Comparison of ENCODE assay signal across 6 cellular contexts in the genomic region with DNA sequence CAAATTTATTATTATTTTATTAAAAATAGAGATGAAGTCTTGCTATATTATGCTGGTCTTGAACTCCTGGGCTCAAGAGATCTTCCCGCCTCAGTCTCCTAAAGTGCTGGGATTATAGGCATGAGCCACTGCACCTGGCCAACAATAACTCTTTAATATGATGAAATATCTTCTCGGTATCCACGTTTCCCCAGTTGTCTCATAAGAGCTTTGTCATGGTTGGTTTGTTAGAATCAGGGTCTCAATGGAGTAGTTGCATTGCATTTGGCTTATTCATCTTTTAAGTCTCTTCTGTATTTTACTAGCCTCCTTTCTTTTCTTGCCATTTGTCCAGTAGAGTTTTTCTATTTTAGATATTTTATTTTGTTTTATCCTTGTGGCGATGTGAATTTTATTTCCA. TPM values are rescaled to one million over a fixed set of nuclear protein-coding genes. Genes with fewer than 3 reads are reported as not detected.
"Had no signal": no experiment of that assay in that cellular context is flagged by ENCODE, and none has a peak within 500 bp of the region (broad histone marks: within the 10 kb centered on the region; RNA-seq: fewer than 3 reads in every experiment).

No MANE protein-coding gene starts in this region.

- H3K4me3 ChIP-seq: GM23248, HAP-1 had no signal

- H3K4me3 Mint-ChIP-seq: HFFc6, IgD-negative memory B cell had no signal

- DNase-seq: GM23248, GOT3, H7, HFFc6 had no signal

- H3K36me3 Mint-ChIP-seq: IgD-negative memory B cell had no signal

- H3K27ac Mint-ChIP-seq: HFFc6, IgD-negative memory B cell had no signal

- H3K9me3 Mint-ChIP-seq: HFFc6 had no signal

- H3K4me1 Mint-ChIP-seq: IgD-negative memory B cell had no signal

RNA-seq across cellular contexts. Expression of a gene that starts 32.7 kb away (rescaled TPM):
- total RNA-seq: H7 had no signal
- polyA plus RNA-seq: IgD-negative memory B cell had no signal

RNA-seq across cellular contexts. Expression of a gene that starts 50.1 kb away (rescaled TPM):
- total RNA-seq: H7 had no signal
- polyA plus RNA-seq: IgD-negative memory B cell had no signal
